In genomic region chr12:49872381-49872780, GRCh38 we compare ENCODE assay signal across 34 cellular contexts. TPM values are rescaled to one million over a fixed set of nuclear protein-coding genes. Genes with fewer than 3 reads are reported as not detected.
A peak's percentile ranks its signal among the peaks of the same experiment; 100 is the strongest.
DNase-seq lines count a peak whose midpoint lies in the region; ATAC-seq and TF ChIP-seq lines count a peak whose summit lies in the region.
"Had no signal": no experiment of that assay in that cellular context is flagged by ENCODE, and none has a peak within 500 bp of the region (broad histone marks: within the 10 kb centered on the region; RNA-seq: fewer than 3 reads in every experiment).

No MANE protein-coding gene starts in this region.

- TF ChIP-seq POLR2A in body of pancreas (IDR thresholded peaks at IDR 0.05): no peak

- no peak overlapping the region for H4K8ac ChIP-seq in neuronal stem cell (ENCODE audit: low read depth, low read length)

- H3K9ac ChIP-seq in endodermal cell (ENCODE audit: extremely low read depth, low read length, poor library complexity, severe bottlenecking) (no peak overlapping the region), neuronal stem cell (ENCODE audit: low read depth, low read length, poor library complexity) (no peak overlapping the region)

- no peaks in the 10 kb centered on the region for H3K9me3 Mint-ChIP-seq in endodermal cell
- H3K9me3 Mint-ChIP-seq: activated CD4-positive, alpha-beta T cell treated with anti-CD3 and anti-CD28 coated beads, Interleukin-2, amount 10 ng/mL, durations not matched to agents 24 days and 14 days; activated naive CD4-positive, alpha-beta T cell treated with anti-CD3 and anti-CD28 coated beads, Interleukin-2, amount 10 ng/mL, durations not matched to agents 7 days and 5 days; CD8-positive, alpha-beta memory T cell; GM23338; HFFc6; natural killer cell treated with Interleukin-12 subunit alpha and Interleukin-12 subunit beta and Interleukin-15 and Interleukin-18, amount 100 ng/mL, for 72 hours; WTC11 had no signal

- H3K4me1 ChIP-seq in right cardiac atrium (ENCODE audit: control insufficient read depth, insufficient read depth, low read length) (peaks cover 14% of the 10 kb centered on the region), heart right ventricle (peaks cover 21 to 47% (median 30%) of the 10 kb centered on the region in 9 donors), endodermal cell (ENCODE audit: control insufficient read depth, insufficient read depth, low read length) (no peaks in the 10 kb centered on the region), neuronal stem cell (ENCODE audit: control insufficient read depth in 2 of 2, insufficient read depth in 1 of 2, low read depth in 1 of 2, low read length in 2 of 2) (peaks cover 0 to 7% of the 10 kb centered on the region in 2 donors), body of pancreas (peaks cover 22% of the 10 kb centered on the region)

- H2AK5ac ChIP-seq in neuronal stem cell (ENCODE audit: low read depth, low read length): no peak overlapping the region

- H3K4me1 Mint-ChIP-seq in endodermal cell: peaks cover 5% of the 10 kb centered on the region
- H3K4me1 Mint-ChIP-seq: activated CD4-positive, alpha-beta T cell treated with anti-CD3 and anti-CD28 coated beads, Interleukin-2, amount 10 ng/mL, durations not matched to agents 24 days and 14 days; activated naive CD4-positive, alpha-beta T cell treated with anti-CD3 and anti-CD28 coated beads, Interleukin-2, amount 10 ng/mL, durations not matched to agents 7 days and 5 days; CD8-positive, alpha-beta memory T cell; GM23338 had no signal

- no peak overlapping the region for H3K4me3 ChIP-seq in right cardiac atrium (ENCODE audit: low read length)
- no peak overlapping the region for H3K4me3 ChIP-seq in heart right ventricle
- no peak overlapping the region for H3K4me3 ChIP-seq in endodermal cell (ENCODE audit: low read length)
- H3K4me3 ChIP-seq in neuronal stem cell (ENCODE audit: low read length in 2 of 2): no peak overlapping the region
- no peak overlapping the region for H3K4me3 ChIP-seq in body of pancreas
- H3K4me3 ChIP-seq: breast epithelium, colonic mucosa, GM23338, lung, mucosa of descending colon, Peyer's patch, testis, vagina had no signal

- TF ChIP-seq CTCF in heart right ventricle (IDR thresholded peaks at IDR 0.05) (no peak), endodermal cell (conservative IDR thresholded peaks at IDR 0.05) (no peak), body of pancreas (IDR thresholded peaks at IDR 0.05) (no peak)

- H3K27me3 ChIP-seq in right cardiac atrium (ENCODE audit: control insufficient read depth, insufficient read depth): no peaks in the 10 kb centered on the region
- H3K27me3 ChIP-seq in heart right ventricle: no peaks in the 10 kb centered on the region
- H3K27me3 ChIP-seq in endodermal cell (ENCODE audit: control insufficient read depth, insufficient read depth, low read length, poor library complexity, severe bottlenecking): no peaks in the 10 kb centered on the region
- peaks cover 0 to 48% (median 0%) of the 10 kb centered on the region in 3 experiments for H3K27me3 ChIP-seq in neuronal stem cell (ENCODE audit: control insufficient read depth in 3 of 3, insufficient read depth in 3 of 3, low read depth in 1 of 3, low read length in 3 of 3)
- H3K27me3 ChIP-seq in body of pancreas: no peaks in the 10 kb centered on the region
- H3K27me3 ChIP-seq: breast epithelium, colonic mucosa, Peyer's patch, testis, vagina had no signal

- no peak for ATAC-seq in right cardiac atrium
- no peak for ATAC-seq in heart right ventricle
- ATAC-seq in GM21360 (IDR thresholded peaks at IDR 0.05; ENCODE audit: unreplicated experiment): no peak
- no peak for ATAC-seq in body of pancreas
- ATAC-seq: esophagus mucosa; GM23338; mucosa of descending colon; natural killer cell treated with Interleukin-12 subunit alpha and Interleukin-12 subunit beta and Interleukin-15 and Interleukin-18, amount 100 ng/mL, for 72 hours; WTC11 had no signal

- H3K36me3 ChIP-seq in heart right ventricle: no peaks in the 10 kb centered on the region
- H3K36me3 ChIP-seq in endodermal cell (ENCODE audit: control insufficient read depth, insufficient read depth, low read length): no peaks in the 10 kb centered on the region
- H3K36me3 ChIP-seq in neuronal stem cell (replicated peaks in 1 of 2; ENCODE audit: control insufficient read depth in 2 of 2, insufficient read depth in 2 of 2, low read length in 2 of 2): no peaks in the 10 kb centered on the region
- no peaks in the 10 kb centered on the region for H3K36me3 ChIP-seq in body of pancreas (replicated peaks in 1 of 2; ENCODE audit: insufficient read depth in 1 of 2, low read depth in 2 of 2)
- H3K36me3 ChIP-seq: breast epithelium, colonic mucosa, Peyer's patch, vagina had no signal

- DNase-seq in right cardiac atrium: peak in 2 of 3 donors; percentile 29 to 51
- no peak for DNase-seq in heart right ventricle
- DNase-seq in endodermal cell: no peak
- DNase-seq in neuronal stem cell (ENCODE audit: low spot score): no peak
- DNase-seq in NAMALWA (ENCODE audit: low spot score): no peak
- no peak for DNase-seq in body of pancreas
- DNase-seq in Kasumi-1 (lab: John Stamatoyannopoulos, UW): no peak
- DNase-seq: activated CD4-positive, alpha-beta T cell treated with anti-CD3 and anti-CD28 coated beads, Interleukin-2, amount 10 ng/mL, durations not matched to agents 24 days and 14 days; activated naive CD4-positive, alpha-beta T cell treated with anti-CD3 and anti-CD28 coated beads, Interleukin-2, amount 10 ng/mL, durations not matched to agents 7 days and 5 days; amniotic stem cell; CD8-positive, alpha-beta memory T cell; colonic mucosa; DMS 273 treated with DMSO at 0.1 percent for 48 hours; mucosa of descending colon; NCI-H1048; NCI-H1694; NCI-H774; Peyer's patch; retina; SIG-M5; small intestine; stimulated activated CD4-positive, alpha-beta T cell treated with anti-CD3 and anti-CD28 coated beads, Interleukin-1b, Interleukin-23, amount 100 ng/mL, for 48 hours; stimulated activated naive CD4-positive, alpha-beta T cell treated with Interleukin-2 at 50 U/mL for 16 hours had no signal

- intact Hi-C loops in right cardiac atrium (cut with DNase I) (loop anchor here in 2 of 4 donors (5.0 to 10.0 kb wide), 3 partner anchors 70 to 182 kb away; partner anchors contain the start of genes AQP2 (in 1 of the 2) and ASIC1 (in 1 of the 2)), heart right ventricle (cut with DNase I) (no loop called here), body of pancreas (cut with DNase I) (no loop called here)

- no peak overlapping the region for H3K27ac Mint-ChIP-seq in endodermal cell
- H3K27ac Mint-ChIP-seq: activated CD4-positive, alpha-beta T cell treated with anti-CD3 and anti-CD28 coated beads, Interleukin-2, amount 10 ng/mL, durations not matched to agents 24 days and 14 days; activated naive CD4-positive, alpha-beta T cell treated with anti-CD3 and anti-CD28 coated beads, Interleukin-2, amount 10 ng/mL, durations not matched to agents 7 days and 5 days; CD8-positive, alpha-beta memory T cell; GM23338; HFFc6; natural killer cell treated with Interleukin-12 subunit alpha and Interleukin-12 subunit beta and Interleukin-15 and Interleukin-18, amount 100 ng/mL, for 72 hours; WTC11 had no signal

- H3K4me3 Mint-ChIP-seq in endodermal cell: no peak overlapping the region
- H3K4me3 Mint-ChIP-seq: activated CD4-positive, alpha-beta T cell treated with anti-CD3 and anti-CD28 coated beads, Interleukin-2, amount 10 ng/mL, durations not matched to agents 24 days and 14 days; activated naive CD4-positive, alpha-beta T cell treated with anti-CD3 and anti-CD28 coated beads, Interleukin-2, amount 10 ng/mL, durations not matched to agents 7 days and 5 days; CD8-positive, alpha-beta memory T cell; GM23338; HFFc6; natural killer cell treated with Interleukin-12 subunit alpha and Interleukin-12 subunit beta and Interleukin-15 and Interleukin-18, amount 100 ng/mL, for 72 hours; WTC11 had no signal

- no peak overlapping the region for H3K23ac ChIP-seq in neuronal stem cell (ENCODE audit: low read depth, low read length, poor library complexity)

- no peak overlapping the region for H2BK12ac ChIP-seq in neuronal stem cell (ENCODE audit: low read length)

- H3K18ac ChIP-seq in neuronal stem cell (ENCODE audit: low read length): no peak overlapping the region

- no peak overlapping the region for H2BK15ac ChIP-seq in neuronal stem cell (ENCODE audit: low read length)

- WGBS in right cardiac atrium: 86% methylated on average over 5 of the region's 5 CpGs
- 93 to 94% methylated on average over 5 of the region's 5 CpGs for WGBS in heart right ventricle, 2 donors
- WGBS in endodermal cell (ENCODE audit: insufficient coverage in 1 of 2, insufficient read length in 1 of 2), 2 experiments: 96 to 100% methylated on average over 4 to 5 of the region's 5 CpGs
- no CpG with 5 or more reads among the region's 5 CpGs for WGBS in neuronal stem cell (ENCODE audit: extremely low coverage in 2 of 2, insufficient read length in 2 of 2, insufficient replicate concordance in 1 of 2), 2 donors
- WGBS in body of pancreas, 2 donors: 83 to 85% methylated on average over 4 to 5 of the region's 5 CpGs

- H2AFZ ChIP-seq in neuronal stem cell (ENCODE audit: low read length): peak overlapping the region; percentile 68
- H2AFZ ChIP-seq: GM23338 had no signal

- no peaks in the 10 kb centered on the region for H3K36me3 Mint-ChIP-seq in endodermal cell (ENCODE audit: low read depth)
- H3K36me3 Mint-ChIP-seq: activated naive CD4-positive, alpha-beta T cell treated with anti-CD3 and anti-CD28 coated beads, Interleukin-2, amount 10 ng/mL, durations not matched to agents 7 days and 5 days; CD8-positive, alpha-beta memory T cell; natural killer cell treated with Interleukin-12 subunit alpha and Interleukin-12 subunit beta and Interleukin-15 and Interleukin-18, amount 100 ng/mL, for 72 hours; WTC11 had no signal

- peaks cover 10% of the 10 kb centered on the region for H3K27me3 Mint-ChIP-seq in endodermal cell (ENCODE audit: insufficient read depth)

- H2BK5ac ChIP-seq in neuronal stem cell (ENCODE audit: low read length): no peak overlapping the region

- no peaks in the 10 kb centered on the region for H3K9me3 ChIP-seq in right cardiac atrium (ENCODE audit: control insufficient read depth, low read length)
- H3K9me3 ChIP-seq in heart right ventricle: no peaks in the 10 kb centered on the region
- no peaks in the 10 kb centered on the region for H3K9me3 ChIP-seq in endodermal cell (ENCODE audit: control insufficient read depth, low read length)
- no peaks in the 10 kb centered on the region for H3K9me3 ChIP-seq in neuronal stem cell (replicated peaks in 1 of 2; ENCODE audit: control insufficient read depth in 2 of 2, insufficient read depth in 1 of 2, low read depth in 1 of 2, low read length in 2 of 2)
- H3K9me3 ChIP-seq in body of pancreas: no peaks in the 10 kb centered on the region
- H3K9me3 ChIP-seq: breast epithelium, colonic mucosa, mucosa of descending colon, Peyer's patch, testis, vagina had no signal

- H3K14ac ChIP-seq in neuronal stem cell (ENCODE audit: low read length): no peak overlapping the region

- H3K4ac ChIP-seq in neuronal stem cell (ENCODE audit: low read length): no peak overlapping the region

- H2BK120ac ChIP-seq in neuronal stem cell (ENCODE audit: low read depth, low read length): no peak overlapping the region

- no peaks in the 10 kb centered on the region for H3K79me1 ChIP-seq in neuronal stem cell (ENCODE audit: low read depth, low read length)

- H3K4me2 ChIP-seq in neuronal stem cell (ENCODE audit: insufficient read depth, low read length, poor library complexity, severe bottlenecking): no peak overlapping the region
- H3K4me2 ChIP-seq: GM23338 had no signal

- no peak overlapping the region for H4K91ac ChIP-seq in neuronal stem cell (ENCODE audit: low read depth, low read length, poor library complexity)

- H3K27ac ChIP-seq in right cardiac atrium (ENCODE audit: low read length) (no peak overlapping the region), heart right ventricle (no peak overlapping the region), endodermal cell (ENCODE audit: low read depth, low read length) (peak overlapping the region; percentile 85), neuronal stem cell (replicated peaks; ENCODE audit: low read length) (no peak overlapping the region), body of pancreas (no peak overlapping the region)
- H3K27ac ChIP-seq: breast epithelium, colonic mucosa, Peyer's patch, testis had no signal

RNA-seq across cellular contexts. Expression of gene BCDIN3D, which starts 29.5 kb away (rescaled TPM):
- total RNA-seq in right cardiac atrium: 1 to 10 TPM; 2.9 to 3.6 (median 3.2) TPM
- 2.2 TPM for polyA plus RNA-seq in right cardiac atrium
- total RNA-seq in heart right ventricle: 1 to 10 TPM; 1.1 to 3.9 (median 2.4) TPM
- 1 to 10 TPM; 2.0 TPM for polyA plus RNA-seq in heart right ventricle
- 1 to 10 TPM; 2.8 to 3.8 TPM for total RNA-seq in endodermal cell
- 4.8 TPM for polyA plus RNA-seq in endodermal cell (2013, experiment 1 of 2)
- 5.1 TPM for polyA plus RNA-seq in endodermal cell (2013, experiment 2 of 2)
- polyA plus RNA-seq in neuronal stem cell (2013, experiment 1 of 2): 5.6 TPM
- polyA plus RNA-seq in neuronal stem cell (2013, experiment 2 of 2): 6.0 TPM
- 1 to 10 TPM; 1.3 to 3.6 TPM for total RNA-seq in body of pancreas

RNA-seq across cellular contexts. Expression of gene FAIM2, which starts 31.3 kb away (rescaled TPM):
- total RNA-seq in right cardiac atrium: 10 to 100 TPM; 10.4 to 31.1 (median 17.4) TPM
- polyA plus RNA-seq in right cardiac atrium: 37.4 TPM
- 10 to 100 TPM in 1 of 10 donors, 1 to 10 TPM in 9; 1.2 to 11.3 (median 3.2) TPM for total RNA-seq in heart right ventricle
- 10 to 100 TPM in 1 of 2 donors, 1 to 10 TPM in 1; 7.8 to 15.0 TPM for polyA plus RNA-seq in heart right ventricle
- not detected for total RNA-seq in endodermal cell
- 4.4 TPM for polyA plus RNA-seq in endodermal cell (2013, experiment 1 of 2)
- 3.2 TPM for polyA plus RNA-seq in endodermal cell (2013, experiment 2 of 2)
- 5.6 TPM for polyA plus RNA-seq in neuronal stem cell (2013, experiment 1 of 2)
- 4.9 TPM for polyA plus RNA-seq in neuronal stem cell (2013, experiment 2 of 2)
- total RNA-seq in body of pancreas: 1 to 10 TPM; 1.0 to 4.9 TPM
- total RNA-seq: kidney epithelial cell had no signal

RNA-seq across cellular contexts. Expression of gene NCKAP5L, which starts 44.2 kb away (rescaled TPM):
- total RNA-seq in right cardiac atrium (10 to 100 TPM; 20.3 to 23.2 (median 21.1) TPM), heart right ventricle (10 to 100 TPM; 17.3 to 32.1 (median 23.7) TPM), endodermal cell (10 to 100 TPM; 21.2 to 24.1 TPM), body of pancreas (10 to 100 TPM; 10.1 to 13.2 TPM)
- polyA plus RNA-seq in right cardiac atrium (18.1 TPM), heart right ventricle (10 to 100 TPM; 11.6 to 44.6 TPM)
- 28.0 TPM for polyA plus RNA-seq in endodermal cell (2013, experiment 1 of 2)
- 25.4 TPM for polyA plus RNA-seq in endodermal cell (2013, experiment 2 of 2)
- 12.5 TPM for polyA plus RNA-seq in neuronal stem cell (2013, experiment 1 of 2)
- 13.0 TPM for polyA plus RNA-seq in neuronal stem cell (2013, experiment 2 of 2)

Comparison
In these comparisons a context has a peak if more than half of its experiments do, and no peak if none do; other contexts are left out.
1. DNase-seq: peak in right cardiac atrium (2 of 3); none in heart right ventricle (0 of 2), endodermal cell (single experiment), neuronal stem cell (single experiment), NAMALWA (single experiment), body of pancreas (0 of 4) and Kasumi-1 (0 of 2).